Comparison of ENCODE assay signal across 22 cellular contexts in genomic region chr12:48943221-48943620, GRCh38. TPM values are rescaled to one million over a fixed set of nuclear protein-coding genes. Genes with fewer than 3 reads are reported as not detected.
"Had no signal": no experiment of that assay in that cellular context is flagged by ENCODE, and none has a peak within 500 bp of the region (broad histone marks: within the 10 kb centered on the region; RNA-seq: fewer than 3 reads in every experiment).

No MANE protein-coding gene starts in this region.

- H3K9me3 Mint-ChIP-seq: activated CD4-positive, alpha-beta T cell treated with anti-CD3 and anti-CD28 coated beads, Interleukin-2, amount 10 ng/mL, durations not matched to agents 24 days and 14 days; natural killer cell; stimulated activated naive B cell treated with anti-CD40 and anti-IgM and Interleukin-4, amounts not matched to agents 10 μg/mL and 1 μg/mL and 100 μg/mL, for 72 hours had no signal

- H3K27ac ChIP-seq: body of pancreas, hepatocyte had no signal

- DNase-seq: activated CD4-positive, alpha-beta T cell treated with anti-CD3 and anti-CD28 coated beads, Interleukin-2, amount 10 ng/mL, durations not matched to agents 24 days and 14 days; activated CD8-positive, alpha-beta memory T cell treated with anti-CD3 and anti-CD28 coated beads for 24 hours; activated gamma-delta T cell treated with Interleukin-2 at 50 U/mL for 16 hours; amniotic stem cell; body of pancreas; central memory CD4-positive, alpha-beta T cell; effector memory CD4-positive, alpha-beta T cell; erythroblast; islet precursor cell; mammary epithelial cell; natural killer cell; posterior cingulate gyrus; retina; stimulated activated CD4-positive, alpha-beta T cell treated with anti-CD3 and anti-CD28 coated beads, Interleukin-2, amount 100 ng/mL, for 48 hours; stimulated activated naive B cell treated with anti-CD40 and anti-IgM and Interleukin-4, amounts not matched to agents 10 μg/mL and 1 μg/mL and 100 μg/mL, for 72 hours; T-helper 17 cell had no signal

- FAIRE-seq: urothelium cell line had no signal

- H3K27me3 ChIP-seq: body of pancreas, hepatocyte, thyroid gland had no signal

- H3K4me3 Mint-ChIP-seq: activated CD4-positive, alpha-beta T cell treated with anti-CD3 and anti-CD28 coated beads, Interleukin-2, amount 10 ng/mL, durations not matched to agents 24 days and 14 days; activated naive CD8-positive, alpha-beta T cell; natural killer cell; stimulated activated naive B cell treated with anti-CD40 and anti-IgM and Interleukin-4, amounts not matched to agents 10 μg/mL and 1 μg/mL and 100 μg/mL, for 72 hours; T-helper 17 cell had no signal

- ATAC-seq: body of pancreas; left lobe of liver; natural killer cell; stimulated activated naive B cell treated with anti-CD40 and anti-IgM and Interleukin-4, amounts not matched to agents 10 μg/mL and 1 μg/mL and 100 μg/mL, for 72 hours; T-helper 17 cell had no signal

- H3K27me3 Mint-ChIP-seq: activated CD4-positive, alpha-beta T cell treated with anti-CD3 and anti-CD28 coated beads, Interleukin-2, amount 10 ng/mL, durations not matched to agents 24 days and 14 days; activated naive CD8-positive, alpha-beta T cell; stimulated activated naive B cell treated with anti-CD40 and anti-IgM and Interleukin-4, amounts not matched to agents 10 μg/mL and 1 μg/mL and 100 μg/mL, for 72 hours; T-helper 17 cell had no signal

- H3K9me3 ChIP-seq: body of pancreas, thyroid gland had no signal

- H3K4me2 ChIP-seq: hepatocyte had no signal

- H3K36me3 Mint-ChIP-seq: natural killer cell had no signal

- H3K27ac Mint-ChIP-seq: activated CD4-positive, alpha-beta T cell treated with anti-CD3 and anti-CD28 coated beads, Interleukin-2, amount 10 ng/mL, durations not matched to agents 24 days and 14 days; activated naive CD8-positive, alpha-beta T cell; stimulated activated naive B cell treated with anti-CD40 and anti-IgM and Interleukin-4, amounts not matched to agents 10 μg/mL and 1 μg/mL and 100 μg/mL, for 72 hours had no signal

- H2AFZ ChIP-seq: hepatocyte had no signal

- H3K4me3 ChIP-seq: body of pancreas, hepatocyte, thyroid gland had no signal

RNA-seq across cellular contexts. Expression of gene WNT10B, which starts 28.3 kb away (rescaled TPM):
- total RNA-seq: left lobe of liver had no signal

RNA-seq across cellular contexts. Expression of gene WNT1, which starts 34.9 kb away (rescaled TPM):
- total RNA-seq: activated CD4-positive, alpha-beta T cell treated with anti-CD3 and anti-CD28 coated beads, Interleukin-2, amount 10 ng/mL, durations not matched to agents 24 days and 14 days; body of pancreas; hepatocyte; left lobe of liver; mammary epithelial cell; skeletal muscle tissue; thyroid gland had no signal
- polyA plus RNA-seq: hepatocyte, mammary epithelial cell had no signal

RNA-seq across cellular contexts. Expression of gene DDN, which starts 56.0 kb away (rescaled TPM):
- total RNA-seq: left lobe of liver had no signal
- polyA plus RNA-seq: hepatocyte had no signal
